In genomic region chr19:32646556-32646955, GRCh38 we compare ENCODE assay signal across 28 cellular contexts. TPM values are rescaled to one million over a fixed set of nuclear protein-coding genes. Genes with fewer than 3 reads are reported as not detected.
A peak's percentile ranks its signal among the peaks of the same experiment; 100 is the strongest.
DNase-seq lines count a peak whose midpoint lies in the region; ATAC-seq and TF ChIP-seq lines count a peak whose summit lies in the region.
"Had no signal": no experiment of that assay in that cellular context is flagged by ENCODE, and none has a peak within 500 bp of the region (broad histone marks: within the 10 kb centered on the region; RNA-seq: fewer than 3 reads in every experiment).

No MANE protein-coding gene starts in this region.

- H3K4me3 Mint-ChIP-seq in activated naive CD8-positive, alpha-beta T cell treated with anti-CD3 and anti-CD28 coated beads, Interleukin-2, amount 10 ng/mL, durations not matched to agents 7 days and 5 days, result peak overlapping the region; percentile 28
- H3K4me3 Mint-ChIP-seq: neural crest cell had no signal

- DNase-seq in activated T-cell treated with anti-CD3 and anti-CD28 coated beads for 48 hours (ENCODE audit: low read depth) (peak; percentile 9), RWPE1 (ENCODE audit: low spot score) (no peak), substantia nigra (lab: John Stamatoyannopoulos, UW) (no peak)
- no peak for DNase-seq in activated T-cell treated with anti-CD3 and anti-CD28 coated beads, Interleukin-2, amount 50 U/mL, for 1 hour
- DNase-seq in activated naive CD8-positive, alpha-beta T cell treated with anti-CD3 and anti-CD28 coated beads, Interleukin-2, amount 10 ng/mL, durations not matched to agents 7 days and 5 days, result no peak
- peak; percentile 36 for DNase-seq in stimulated activated naive CD8-positive, alpha-beta T cell treated with anti-CD3 and anti-CD28 coated beads, Interleukin-15, Interleukin-2, amounts not matched to agents 100 U/mL and 50 U/mL, for 24 hours
- DNase-seq: activated gamma-delta T cell treated with Interleukin-2 at 50 U/mL for 16 hours; Caco-2; DMS79; GDM1; hypothalamus; mesenchymal stem cell; NCI-H2029; NCI-H526 treated with DMSO at 0.1 percent for 48 hours; pancreas; SHP77 treated with DMSO at 0.1 percent for 48 hours; small intestine; stimulated activated CD4-positive, alpha-beta T cell treated with anti-CD3 and anti-CD28 coated beads, Interleukin-1b, Interleukin-23, amount 100 ng/mL, for 48 hours; stimulated activated naive CD4-positive, alpha-beta T cell; T1000; tibial artery had no signal

- peak overlapping the region; percentile 50 for H3K27ac Mint-ChIP-seq in activated naive CD8-positive, alpha-beta T cell treated with anti-CD3 and anti-CD28 coated beads, Interleukin-2, amount 10 ng/mL, durations not matched to agents 7 days and 5 days

- peaks cover 43% of the 10 kb centered on the region for H3K4me1 Mint-ChIP-seq in activated naive CD8-positive, alpha-beta T cell treated with anti-CD3 and anti-CD28 coated beads, Interleukin-2, amount 10 ng/mL, durations not matched to agents 7 days and 5 days

- H3K27ac ChIP-seq in RWPE1 (0 out of 2 replicates have a peak overlapping the region, but pooled peaks have one; percentile 5), substantia nigra (ENCODE audit: low read depth, low read length, poor library complexity, severe bottlenecking) (no peak overlapping the region)
- H3K27ac ChIP-seq: BLaER1, breast epithelium, pancreas, tibial artery had no signal

- TF ChIP-seq CTCF in RWPE1 (conservative IDR thresholded peaks at IDR 0.05; ENCODE audit: low read depth), result no peak

- no peaks in the 10 kb centered on the region for H3K27me3 Mint-ChIP-seq in activated naive CD8-positive, alpha-beta T cell treated with anti-CD3 and anti-CD28 coated beads, Interleukin-2, amount 10 ng/mL, durations not matched to agents 7 days and 5 days

- POLR2A ChIA-PET in RWPE1 (lab: Yijun Ruan, JAX; ENCODE audit: low non-redundant PET), result interaction anchor here (0.6 kb wide), 1 partner anchor 461 kb away, joined by 3 read pairs; no protein-coding TSS in a partner anchor
- POLR2A ChIA-PET in activated naive CD8-positive, alpha-beta T cell treated with anti-CD3 and anti-CD28 coated beads, Interleukin-2, amount 10 ng/mL, durations not matched to agents 7 days and 5 days (lab: Charles Lee), result interaction anchor here (0.6 kb wide), 1 partner anchor 50 kb away, joined by 4 read pairs; no protein-coding TSS in a partner anchor

- ATAC-seq in activated naive CD8-positive, alpha-beta T cell treated with anti-CD3 and anti-CD28 coated beads, Interleukin-2, amount 10 ng/mL, durations not matched to agents 7 days and 5 days (ENCODE audit: low read depth), result no peak
- peak; percentile 46 for ATAC-seq in stimulated activated naive CD8-positive, alpha-beta T cell treated with anti-CD3 and anti-CD28 coated beads, Interleukin-15, Interleukin-2, amounts not matched to agents 100 U/mL and 50 U/mL, for 24 hours
- ATAC-seq in HG02852 (IDR thresholded peaks at IDR 0.05; ENCODE audit: unreplicated experiment) (no peak), HG02885 (IDR thresholded peaks at IDR 0.05; ENCODE audit: poor library complexity, unreplicated experiment) (no peak)
- ATAC-seq: HCT116, left lobe of liver, pancreas had no signal

- no peaks in the 10 kb centered on the region for H3K9me3 Mint-ChIP-seq in activated naive CD8-positive, alpha-beta T cell treated with anti-CD3 and anti-CD28 coated beads, Interleukin-2, amount 10 ng/mL, durations not matched to agents 7 days and 5 days
- H3K9me3 Mint-ChIP-seq: neural crest cell had no signal

- CTCF ChIA-PET in RWPE1 (lab: Yijun Ruan, JAX), result interaction anchor here (0.5 to 0.6 kb wide), 2 partner anchors 331 to 1423 kb away, joined by 3 read pairs; no protein-coding TSS in a partner anchor

- peaks cover 40% of the 10 kb centered on the region for H3K36me3 Mint-ChIP-seq in activated naive CD8-positive, alpha-beta T cell treated with anti-CD3 and anti-CD28 coated beads, Interleukin-2, amount 10 ng/mL, durations not matched to agents 7 days and 5 days

RNA-seq across cellular contexts. Expression of gene ANKRD27, which starts 28.4 kb away (rescaled TPM):
- total RNA-seq in activated naive CD8-positive, alpha-beta T cell treated with anti-CD3 and anti-CD28 coated beads, Interleukin-2, amount 10 ng/mL, durations not matched to agents 7 days and 5 days, result 10 to 100 TPM; 43.4 to 48.8 TPM

RNA-seq across cellular contexts. Expression of gene RGS9BP, which starts 29.1 kb away (rescaled TPM):
- under 1 TPM; 0.47 to 0.79 TPM for total RNA-seq in activated naive CD8-positive, alpha-beta T cell treated with anti-CD3 and anti-CD28 coated beads, Interleukin-2, amount 10 ng/mL, durations not matched to agents 7 days and 5 days
- total RNA-seq: neural crest cell had no signal

RNA-seq across cellular contexts. Expression of gene NUDT19, which starts 45.1 kb away (rescaled TPM):
- 10 to 100 TPM; 15.2 to 15.4 TPM for total RNA-seq in activated naive CD8-positive, alpha-beta T cell treated with anti-CD3 and anti-CD28 coated beads, Interleukin-2, amount 10 ng/mL, durations not matched to agents 7 days and 5 days

Comparison
In these comparisons a context has a peak if more than half of its experiments do, and no peak if none do; other contexts are left out.
1. DNase-seq: peak in activated T-cell treated with anti-CD3 and anti-CD28 coated beads for 48 hours (single experiment) and stimulated activated naive CD8-positive, alpha-beta T cell treated with anti-CD3 and anti-CD28 coated beads, Interleukin-15, Interleukin-2, amounts not matched to agents 100 U/mL and 50 U/mL, for 24 hours (single experiment); none in activated T-cell treated with anti-CD3 and anti-CD28 coated beads, Interleukin-2, amount 50 U/mL, for 1 hour (single experiment), RWPE1 (single experiment), activated naive CD8-positive, alpha-beta T cell treated with anti-CD3 and anti-CD28 coated beads, Interleukin-2, amount 10 ng/mL, durations not matched to agents 7 days and 5 days (single experiment) and substantia nigra (0 of 49).